Comparison of ENCODE assay signal across 2 cellular contexts in genomic region chr11:113470233-113470632, GRCh38.
TF ChIP-seq lines count a peak whose summit lies in the region.

No MANE protein-coding gene starts in this region.

TF ChIP-seq in SK-N-SH, 30 proteins besides CTCF, POLR2A, EP300 and RAD21 (continued from another document):
- TF ChIP-seq SMC3 (IDR thresholded peaks at IDR 0.05; ENCODE audit: low read depth, low read length) (no peak), FOXM1 (IDR thresholded peaks at IDR 0.05; ENCODE audit: low read depth) (no peak), CHD2 (IDR thresholded peaks at IDR 0.05; ENCODE audit: low read length, partially characterized antibody) (no peak)

TF ChIP-seq in SK-N-SH treated with all-trans-retinoic acid at 6 μM for 48 hours, 23 proteins besides CTCF, POLR2A, EP300 and RAD21 (continued from another document):
- TF ChIP-seq ARNTL (CRISPR knock-in tag; IDR thresholded peaks at IDR 0.05; ENCODE audit: borderline replicate concordance, low read depth) (no peak), ZFP30 (CRISPR knock-in tag; IDR thresholded peaks at IDR 0.05) (no peak), ZFP3 (CRISPR knock-in tag; IDR thresholded peaks at IDR 0.05) (no peak), ZNF565 (CRISPR knock-in tag; conservative IDR thresholded peaks at IDR 0.05; ENCODE audit: low read depth) (no peak), ZC3H10 (CRISPR knock-in tag; IDR thresholded peaks at IDR 0.05) (no peak), ZNF70 (CRISPR knock-in tag; IDR thresholded peaks at IDR 0.05) (no peak), ESRRG (CRISPR knock-in tag; IDR thresholded peaks at IDR 0.05) (no peak), CSDC2 (CRISPR knock-in tag; IDR thresholded peaks at IDR 0.05) (no peak), ZNF8 (CRISPR knock-in tag; IDR thresholded peaks at IDR 0.05) (no peak), TCF4 (CRISPR knock-in tag; IDR thresholded peaks at IDR 0.05; ENCODE audit: borderline replicate concordance) (no peak), PPARA (CRISPR knock-in tag; IDR thresholded peaks at IDR 0.05; ENCODE audit: borderline replicate concordance) (no peak), CSRNP3 (CRISPR knock-in tag; IDR thresholded peaks at IDR 0.05) (no peak)
